22 cellular contexts compared by ENCODE assay signal in the genomic region with DNA sequence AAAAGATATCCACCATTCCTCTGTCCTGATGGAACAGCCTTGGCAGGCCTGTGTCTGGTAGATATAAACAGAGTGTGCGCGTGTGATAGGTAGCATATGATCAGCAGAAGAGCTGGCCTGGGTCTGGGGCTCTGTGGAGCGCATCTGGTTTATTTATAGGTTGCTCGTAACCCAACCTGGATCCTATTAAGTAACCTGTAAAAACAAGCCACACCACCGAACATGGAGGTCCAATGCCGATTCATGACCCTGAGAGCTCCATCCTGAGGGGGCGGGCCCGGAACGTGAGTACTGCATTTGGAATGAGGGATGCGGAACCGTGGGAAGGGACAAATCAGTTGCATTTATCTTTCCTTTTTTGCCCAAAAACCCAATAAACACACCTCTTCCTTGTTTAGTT. TPM values are rescaled to one million over a fixed set of nuclear protein-coding genes. Genes with fewer than 3 reads are reported as not detected.
"Had no signal": no experiment of that assay in that cellular context is flagged by ENCODE, and none has a peak within 500 bp of the region (broad histone marks: within the 10 kb centered on the region; RNA-seq: fewer than 3 reads in every experiment).

No MANE protein-coding gene starts in this region.

- H3K4me1 ChIP-seq: body of pancreas, esophagus squamous epithelium, foreskin keratinocyte, stomach, testis, upper lobe of left lung had no signal

- H3K36me3 ChIP-seq: esophagus squamous epithelium, stomach, upper lobe of left lung had no signal

- H3K4me3 ChIP-seq: body of pancreas, esophagus squamous epithelium, stomach, testis, upper lobe of left lung had no signal

- H3K27ac ChIP-seq: body of pancreas, esophagus squamous epithelium, foreskin keratinocyte, stomach, testis, upper lobe of left lung had no signal

- H3K27me3 ChIP-seq: body of pancreas, esophagus squamous epithelium, foreskin keratinocyte, stomach, testis, upper lobe of left lung had no signal

- DNase-seq: activated CD4-positive, alpha-beta T cell treated with anti-CD3 and anti-CD28 coated beads, Interleukin-2, amount 50 U/mL, for 48 hours; activated CD4-positive, CD25-positive, alpha-beta regulatory T cell treated with anti-CD3 and anti-CD28 coated beads, Interleukin-2, amount 50 U/mL, for 72 hours; activated CD8-positive, alpha-beta memory T cell treated with anti-CD3 and anti-CD28 coated beads, Interleukin-2, amount 10 ng/mL, durations not matched to agents 7 days and 5 days; activated effector memory CD4-positive, alpha-beta T cell treated with Interleukin-2 at 50 U/mL for 16 hours; activated naive CD4-positive, alpha-beta T cell treated with anti-CD3 and anti-CD28 coated beads, Interleukin-2, amount 50 U/mL, for 16 hours; activated T-cell treated with anti-CD3 and anti-CD28 coated beads, Interleukin-2, amount 50 U/mL, for 4 hours; body of pancreas; cortex of kidney; effector CD4-positive, alpha-beta T cell; esophagus squamous epithelium; foreskin keratinocyte; kidney glomerular epithelial cell; occipital lobe; stimulated activated CD4-positive, alpha-beta T cell treated with anti-CD3 and anti-CD28 coated beads, Interleukin-12 subunit alpha, Interleukin-12 subunit beta, amount 100 ng/mL, for 4 hours; stimulated activated CD4-positive, alpha-beta T cell treated with anti-CD3 and anti-CD28 coated beads, Interleukin-2, amount 100 ng/mL, for 24 hours; stomach; T-cell; T-helper 9 cell; testis; upper lobe of left lung had no signal

- ATAC-seq: activated CD8-positive, alpha-beta memory T cell treated with anti-CD3 and anti-CD28 coated beads, Interleukin-2, amount 10 ng/mL, durations not matched to agents 7 days and 5 days; activated T-cell treated with anti-CD3 and anti-CD28 coated beads, Interleukin-2, amount 50 U/mL, for 4 hours; body of pancreas; foreskin keratinocyte; T-cell had no signal

- H3K9me3 ChIP-seq: body of pancreas, esophagus squamous epithelium, stomach, testis had no signal

RNA-seq across cellular contexts. Expression of a gene that starts 31.9 kb away (rescaled TPM):
- total RNA-seq: activated CD8-positive, alpha-beta memory T cell treated with anti-CD3 and anti-CD28 coated beads, Interleukin-2, amount 10 ng/mL, durations not matched to agents 7 days and 5 days; activated T-cell treated with anti-CD3 and anti-CD28 coated beads, Interleukin-2, amount 50 U/mL, for 4 hours; body of pancreas; esophagus squamous epithelium; foreskin keratinocyte; lower leg skin; mesenteric fat pad; occipital lobe; stomach; T-cell; upper lobe of left lung had no signal
